Comparison of ENCODE assay signal across 17 cellular contexts in the genomic region with DNA sequence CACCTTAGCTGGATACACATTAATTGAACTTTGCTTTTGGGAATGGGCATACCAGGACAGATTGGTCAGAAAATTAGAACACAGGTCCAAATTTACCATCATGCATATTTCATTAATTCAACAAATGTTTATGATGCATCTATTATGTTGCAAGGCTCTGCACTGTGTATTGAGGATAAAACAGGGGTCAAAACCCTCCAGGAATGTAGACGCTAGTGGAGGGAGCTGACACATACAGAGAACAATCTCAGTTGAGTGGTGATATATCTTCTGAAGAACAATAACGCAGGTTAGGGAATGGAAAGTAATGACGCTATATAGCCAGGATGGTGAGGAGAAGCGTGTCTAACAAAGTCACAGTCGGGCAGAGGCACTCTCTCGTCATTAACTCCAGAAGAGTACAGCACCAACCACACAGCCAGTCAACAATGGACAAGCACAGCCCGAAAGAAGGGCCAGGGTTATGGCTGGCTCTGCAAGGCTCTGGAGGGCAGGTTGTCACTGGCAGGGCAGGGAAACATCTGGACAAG. TPM values are rescaled to one million over a fixed set of nuclear protein-coding genes. Genes with fewer than 3 reads are reported as not detected.
DNase-seq lines count a peak whose midpoint lies in the region; ATAC-seq and FAIRE-seq lines count a peak whose summit lies in the region.
"Had no signal": no experiment of that assay in that cellular context is flagged by ENCODE, and none has a peak within 500 bp of the region (broad histone marks: within the 10 kb centered on the region; RNA-seq: fewer than 3 reads in every experiment).

No MANE protein-coding gene starts in this region.

- H3K4me3 ChIP-seq in CD4-positive, alpha-beta memory T cell (ENCODE audit: low read length in 2 of 2), result peak overlapping the region in 1 of 2 donors; percentile 77
- H3K4me3 ChIP-seq: colonic mucosa, SJSA1 had no signal

- peak; percentile 53 for FAIRE-seq in GM19239 (lab: Jason Lieb, UNC)
- no peak for FAIRE-seq in urothelium cell line (lab: Jason Lieb, UNC)
- FAIRE-seq: keratinocyte had no signal

- peak overlapping the region; percentile 26 to 99 (median 89) for H3K27ac Mint-ChIP-seq in CD4-positive, alpha-beta memory T cell
- peak overlapping the region; percentile 66 for H3K27ac Mint-ChIP-seq in central memory CD8-positive, alpha-beta T cell (ENCODE audit: low read depth)
- peak overlapping the region in 8 of 10 donors; percentile 32 to 98 (median 82) for H3K27ac Mint-ChIP-seq in naive thymus-derived CD8-positive, alpha-beta T cell
- H3K27ac Mint-ChIP-seq: nephron had no signal

- DNase-seq in CD4-positive, alpha-beta memory T cell, result no peak
- DNase-seq in GM19239 (ENCODE audit: insufficient read length, low spot score) (no peak), NCI-H146 treated with DMSO at 0.1 percent for 48 hours (lab: John Stamatoyannopoulos, UW; ENCODE audit: unreplicated experiment) (no peak), urothelium cell line (ENCODE audit: low spot score) (no peak), hippocampal formation (lab: John Stamatoyannopoulos, UW) (no peak)
- DNase-seq in central memory CD8-positive, alpha-beta T cell (ENCODE audit: low spot score in 2 of 2), result no peak
- no peak for DNase-seq in naive thymus-derived CD8-positive, alpha-beta T cell
- DNase-seq: adrenal gland, colonic mucosa, KBM-7, NCI-H187 treated with DMSO at 0.1 percent for 48 hours, NCI-H774 had no signal

- CTCF ChIA-PET in CD4-positive, alpha-beta memory T cell (lab: Charles Lee; ENCODE audit: partially characterized antibody), result interaction anchor here (0.7 to 2.2 kb wide), 5 partner anchors 16 to 57 kb away, joined by 3 to 8 read pairs (median 4); no protein-coding TSS in a partner anchor

- POLR2A ChIA-PET in CD4-positive, alpha-beta memory T cell (lab: Charles Lee; ENCODE audit: partially characterized antibody), result interaction anchor here (0.9 to 3.1 kb wide), 7 partner anchors 9 to 40 kb away, joined by 3 to 35 read pairs (median 4); no protein-coding TSS in a partner anchor
- POLR2A ChIA-PET in naive thymus-derived CD8-positive, alpha-beta T cell (lab: Charles Lee), result interaction anchor here (0.5 to 1.7 kb wide), 6 partner anchors 8 to 133 kb away, joined by 3 to 5 read pairs (median 3); no protein-coding TSS in a partner anchor

- H3K36me3 ChIP-seq in CD4-positive, alpha-beta memory T cell (ENCODE audit: insufficient read depth, low read length), result no peaks in the 10 kb centered on the region
- H3K36me3 ChIP-seq: adrenal gland, colonic mucosa, SJSA1 had no signal

- peak overlapping the region; percentile 94 to 99 (median 96) for H3K4me3 Mint-ChIP-seq in CD4-positive, alpha-beta memory T cell
- peak overlapping the region; percentile 97 for H3K4me3 Mint-ChIP-seq in central memory CD8-positive, alpha-beta T cell
- H3K4me3 Mint-ChIP-seq in naive thymus-derived CD8-positive, alpha-beta T cell, result peak overlapping the region; percentile 86 to 99 (median 94)

- intact Hi-C loops in CD4-positive, alpha-beta memory T cell (cut with micrococcal nuclease), result loop anchor here (2.0 to 10.0 kb wide), 3 partner anchors 40 to 1307 kb away; a partner anchor contains a TSS

- peaks cover 72% of the 10 kb centered on the region for H3K4me1 ChIP-seq in CD4-positive, alpha-beta memory T cell (ENCODE audit: insufficient read depth, low read length)
- H3K4me1 ChIP-seq: colonic mucosa had no signal

- H3K4me1 Mint-ChIP-seq in CD4-positive, alpha-beta memory T cell, result peaks cover 57 to 91% (median 67%) of the 10 kb centered on the region in 4 donors
- H3K4me1 Mint-ChIP-seq in central memory CD8-positive, alpha-beta T cell, result peaks cover 73% of the 10 kb centered on the region
- H3K4me1 Mint-ChIP-seq in naive thymus-derived CD8-positive, alpha-beta T cell, result peaks cover 50 to 87% (median 72%) of the 10 kb centered on the region in 4 donors

- no peaks in the 10 kb centered on the region for H3K9me3 ChIP-seq in CD4-positive, alpha-beta memory T cell (ENCODE audit: control insufficient read depth in 1 of 2, low read length in 2 of 2)
- H3K9me3 ChIP-seq: adrenal gland, colonic mucosa, SJSA1 had no signal

- peaks cover 0 to 7% (median 0%) of the 10 kb centered on the region in 8 donors for H3K9me3 Mint-ChIP-seq in CD4-positive, alpha-beta memory T cell
- no peaks in the 10 kb centered on the region for H3K9me3 Mint-ChIP-seq in central memory CD8-positive, alpha-beta T cell
- H3K9me3 Mint-ChIP-seq in naive thymus-derived CD8-positive, alpha-beta T cell, result peaks cover 0 to 2% (median 0%) of the 10 kb centered on the region in 9 donors
- H3K9me3 Mint-ChIP-seq: nephron had no signal

- peaks cover 43 to 67% of the 10 kb centered on the region in 2 donors for H3K36me3 Mint-ChIP-seq in CD4-positive, alpha-beta memory T cell
- peaks cover 33% of the 10 kb centered on the region for H3K36me3 Mint-ChIP-seq in central memory CD8-positive, alpha-beta T cell (ENCODE audit: insufficient read depth)
- H3K36me3 Mint-ChIP-seq in naive thymus-derived CD8-positive, alpha-beta T cell, result peaks cover 0 to 49% (median 7%) of the 10 kb centered on the region in 3 donors

- H3K27ac ChIP-seq in CD4-positive, alpha-beta memory T cell (ENCODE audit: low read depth, low read length), result peak overlapping the region; percentile 77
- H3K27ac ChIP-seq: adrenal gland, colonic mucosa, SJSA1 had no signal

- ATAC-seq in central memory CD8-positive, alpha-beta T cell (replicated peaks; ENCODE audit: extremely low read depth, poor library complexity, severe bottlenecking), result no peak
- no peak for ATAC-seq in naive thymus-derived CD8-positive, alpha-beta T cell
- no peak for ATAC-seq in HG02571 (IDR thresholded peaks at IDR 0.05; ENCODE audit: unreplicated experiment)
- ATAC-seq: activated CD4-positive, CD25-positive, alpha-beta regulatory T cell treated with anti-CD3 and anti-CD28 coated beads, Interleukin-2, amount 50 U/mL, for 24 hours had no signal

- H3K27me3 Mint-ChIP-seq in CD4-positive, alpha-beta memory T cell, result peaks cover 0 to 6% of the 10 kb centered on the region in 2 donors
- H3K27me3 Mint-ChIP-seq in central memory CD8-positive, alpha-beta T cell, result no peaks in the 10 kb centered on the region
- H3K27me3 Mint-ChIP-seq in naive thymus-derived CD8-positive, alpha-beta T cell, result no peaks in the 10 kb centered on the region

- H3K27me3 ChIP-seq in CD4-positive, alpha-beta memory T cell (ENCODE audit: insufficient read depth, low read length), result no peaks in the 10 kb centered on the region
- H3K27me3 ChIP-seq: adrenal gland, SJSA1 had no signal

RNA-seq across cellular contexts. Expression of a gene that starts 3.8 kb away (rescaled TPM):
- total RNA-seq in CD4-positive, alpha-beta memory T cell, result 100 to 1,000 TPM; 112 to 122 TPM
- polyA plus RNA-seq in CD4-positive, alpha-beta memory T cell, result 10 to 100 TPM; 54.6 to 93.1 TPM
- 10 to 100 TPM; 87.7 to 87.9 TPM for total RNA-seq in naive thymus-derived CD8-positive, alpha-beta T cell
- polyA plus RNA-seq in naive thymus-derived CD8-positive, alpha-beta T cell, result 10 to 100 TPM; 54.9 to 64.5 (median 58.7) TPM
